ENCODE assay signal across 1 cellular context in the genomic region with DNA sequence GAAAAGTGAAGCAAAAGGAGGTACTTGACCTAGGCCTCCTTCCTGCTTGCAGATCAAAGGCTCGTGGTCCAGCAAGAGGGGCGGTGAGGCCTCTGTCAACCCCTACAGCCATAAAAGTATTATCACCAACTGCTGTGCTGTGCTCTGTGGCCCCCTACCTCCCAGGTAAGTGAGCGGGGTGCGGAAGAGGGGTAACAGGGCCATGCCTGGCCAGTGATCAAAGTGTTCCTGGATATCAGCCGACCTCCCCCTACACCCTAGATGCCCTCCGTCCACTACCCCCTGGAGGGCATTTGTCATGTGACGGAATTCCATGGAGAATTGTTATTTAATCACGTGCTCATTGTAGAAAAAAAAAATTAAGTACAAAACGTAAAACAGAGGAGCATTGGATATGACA.
TF ChIP-seq lines count a peak whose summit lies in the region.

No MANE protein-coding gene starts in this region.

TF ChIP-seq in Ishikawa, 13 proteins besides CTCF, POLR2A, EP300 and RAD21 (continued from another document):
- TF ChIP-seq, protein P1, sequence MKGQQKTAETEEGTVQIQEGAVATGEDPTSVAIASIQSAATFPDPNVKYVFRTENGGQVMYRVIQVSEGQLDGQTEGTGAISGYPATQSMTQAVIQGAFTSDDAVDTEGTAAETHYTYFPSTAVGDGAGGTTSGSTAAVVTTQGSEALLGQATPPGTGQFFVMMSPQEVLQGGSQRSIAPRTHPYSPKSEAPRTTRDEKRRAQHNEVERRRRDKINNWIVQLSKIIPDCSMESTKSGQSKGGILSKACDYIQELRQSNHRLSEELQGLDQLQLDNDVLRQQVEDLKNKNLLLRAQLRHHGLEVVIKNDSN (IDR thresholded peaks at IDR 0.05): peak; percentile 38; the same call in 1 of the 2 replicates
